In genomic region chr11:297666-298405, GRCh38 we compare ENCODE assay signal across 10 cellular contexts. TPM values are rescaled to one million over a fixed set of nuclear protein-coding genes. Genes with fewer than 3 reads are reported as not detected.
DNase-seq lines count a peak whose midpoint lies in the region; ATAC-seq and TF ChIP-seq lines count a peak whose summit lies in the region.
"Had no signal": no experiment of that assay in that cellular context is flagged by ENCODE, and none has a peak within 500 bp of the region (broad histone marks: within the 10 kb centered on the region; RNA-seq: fewer than 3 reads in every experiment).

No MANE protein-coding gene starts in this region.

- H3K36me3 ChIP-seq in GM23248 (ENCODE audit: low read depth) (no peaks in the 10 kb centered on the region), ovary (no peaks in the 10 kb centered on the region)

- in situ Hi-C loops in GM23248 (cut with MboI), result no loop called here

- intact Hi-C loops in ovary (cut with DNase I), result loop anchor here in 1 of 4 donors (5.0 kb wide), 1 partner anchor 214 kb away; no protein-coding TSS in a partner anchor

- TF ChIP-seq EP300 in ovary (IDR thresholded peaks at IDR 0.05), result no peak

- no peak overlapping the region for H3K4me2 ChIP-seq in GM23248 (ENCODE audit: unreplicated experiment)

- no peaks in the 10 kb centered on the region for H3K79me2 ChIP-seq in GM23248 (ENCODE audit: insufficient read depth)

- no peaks in the 10 kb centered on the region for H3F3A ChIP-seq in GM23248 (ENCODE audit: insufficient read depth)

- 23% methylated on average over 23 to 26 of the region's 26 CpGs for WGBS in GM23248 (ENCODE audit: low coverage in 1 of 2, low lambda C conversion rate in 2 of 2, missing lambda C conversion rate in 2 of 2), 2 experiments
- WGBS in ovary, 3 donors, result 55 to 58% (median 57%) methylated on average over 23 to 26 of the region's 26 CpGs

- ATAC-seq in GM18909 (IDR thresholded peaks at IDR 0.05; ENCODE audit: poor library complexity, unreplicated experiment), result no peak
- no peak for ATAC-seq in HG03196 (IDR thresholded peaks at IDR 0.05; ENCODE audit: unreplicated experiment)
- no peak for ATAC-seq in HG03025 (IDR thresholded peaks at IDR 0.05; ENCODE audit: low FRiP score, unreplicated experiment)

- no peak for TF ChIP-seq POLR2A in ovary (IDR thresholded peaks at IDR 0.05)

- H3K9me3 ChIP-seq in GM23248 (ENCODE audit: low read depth), result no peaks in the 10 kb centered on the region
- H3K9me3 ChIP-seq in ovary, result no peaks in the 10 kb centered on the region

- no peak overlapping the region for H3K9ac ChIP-seq in GM23248

- TF ChIP-seq CTCF in fibroblast of mammary gland (conservative IDR thresholded peaks at IDR 0.05; ENCODE audit: control insufficient read depth, insufficient read depth, low read depth, low read length) (no peak), ovary (IDR thresholded peaks at IDR 0.05) (no peak)

- no peak overlapping the region for H3K4me3 ChIP-seq in GM23248
- H3K4me3 ChIP-seq in fibroblast of mammary gland (ENCODE audit: control insufficient read depth, low read depth, low read length), result no peak overlapping the region
- no peak overlapping the region for H3K4me3 ChIP-seq in ovary

- H3K27ac ChIP-seq in GM23248, result no peak overlapping the region
- H3K27ac ChIP-seq in ovary, result no peak overlapping the region

- H4K20me1 ChIP-seq in GM23248 (ENCODE audit: insufficient read depth), result no peaks in the 10 kb centered on the region

- H3K27me3 ChIP-seq in GM23248 (replicated peaks; ENCODE audit: insufficient read depth) (no peaks in the 10 kb centered on the region), ovary (no peaks in the 10 kb centered on the region)

- no peak overlapping the region for H2AFZ ChIP-seq in GM23248

- no peaks in the 10 kb centered on the region for H3K4me1 ChIP-seq in GM23248 (ENCODE audit: insufficient read depth)
- H3K4me1 ChIP-seq in ovary (ENCODE audit: insufficient read depth), result no peaks in the 10 kb centered on the region

- DNase-seq in GM23248 (peak; percentile 48), T-helper 9 cell (peak; percentile 1), fibroblast of mammary gland (ENCODE audit: low read depth) (peak; percentile 46), ovary (peak in 3 of 5 donors; percentile 15 to 36 (median 18)), DMS114 treated with DMSO at 0.1 percent for 48 hours (lab: John Stamatoyannopoulos, UW; ENCODE audit: unreplicated experiment) (no peak)
- DNase-seq: naive B cell, NCI-H1694 had no signal

- no peaks in the 10 kb centered on the region for H3K9me2 ChIP-seq in GM23248 (ENCODE audit: insufficient read depth)

RNA-seq across cellular contexts. Expression of gene IFITM5, which starts 1.5 kb away (rescaled TPM):
- total RNA-seq in GM23248 (2014; rRNA removed; shearing (Covaris generic)), result not detected in 2 replicates
- polyA plus RNA-seq in GM23248 (2016; fragmentation: Nextera tagmentation; extraction: Ambion mirVana), result not detected in 2 replicates
- not detected for total RNA-seq in ovary
- not detected for polyA plus RNA-seq in ovary

RNA-seq across cellular contexts. Expression of gene PGGHG, which starts 8.9 kb away (rescaled TPM):
- 14.2 and 23.1 TPM in 2 replicates for total RNA-seq in GM23248 (2014; rRNA removed; shearing (Covaris generic))
- polyA plus RNA-seq in GM23248 (2016; fragmentation: Nextera tagmentation; extraction: Ambion mirVana) (4.4 and 4.6 TPM in 2 replicates), ovary (1 to 10 TPM in 1 of 2 donors, under 1 TPM in 1; 0.25 to 6.1 TPM)
- total RNA-seq in ovary, result 10 to 100 TPM in 4 of 7 donors, 1 to 10 TPM in 3; 3.3 to 21.3 (median 10.6) TPM

RNA-seq across cellular contexts. Expression of gene IFITM2, which starts 9.8 kb away (rescaled TPM):
- total RNA-seq in GM23248 (2014; rRNA removed; shearing (Covaris generic)), result 75.2 and 104 TPM in 2 replicates
- polyA plus RNA-seq in GM23248 (2016; fragmentation: Nextera tagmentation; extraction: Ambion mirVana) (1,025 and 1,029 TPM in 2 replicates), ovary (100 to 1,000 TPM; 306 to 616 TPM)
- 1,000 to 10,000 TPM in 1 of 7 donors, 100 to 1,000 TPM in 6; 207 to 1,149 (median 546) TPM for total RNA-seq in ovary

RNA-seq across cellular contexts. Expression of gene IFITM1, which starts 16.0 kb away (rescaled TPM):
- total RNA-seq in GM23248 (2014; rRNA removed; shearing (Covaris generic)), result 72.7 and 77.3 TPM in 2 replicates
- 180 and 187 TPM in 2 replicates for polyA plus RNA-seq in GM23248 (2016; fragmentation: Nextera tagmentation; extraction: Ambion mirVana)
- total RNA-seq in ovary, result 100 to 1,000 TPM; 317 to 760 (median 496) TPM
- polyA plus RNA-seq in ovary, result 100 to 1,000 TPM; 211 to 748 TPM

RNA-seq across cellular contexts. Expression of gene NLRP6, which starts 19.6 kb away (rescaled TPM):
- not detected in 2 replicates for total RNA-seq in GM23248 (2014; rRNA removed; shearing (Covaris generic))
- not detected in 2 replicates for polyA plus RNA-seq in GM23248 (2016; fragmentation: Nextera tagmentation; extraction: Ambion mirVana)
- 1 to 10 TPM in 1 of 7 donors, under 1 TPM in 4, not detected in 2; 0.15 to 1.1 (median 0.20) TPM for total RNA-seq in ovary
- under 1 TPM in 1 of 2 donors, not detected in 1; 0.02 TPM for polyA plus RNA-seq in ovary
